ENCODE assay signal across 1 cellular context in the genomic region with DNA sequence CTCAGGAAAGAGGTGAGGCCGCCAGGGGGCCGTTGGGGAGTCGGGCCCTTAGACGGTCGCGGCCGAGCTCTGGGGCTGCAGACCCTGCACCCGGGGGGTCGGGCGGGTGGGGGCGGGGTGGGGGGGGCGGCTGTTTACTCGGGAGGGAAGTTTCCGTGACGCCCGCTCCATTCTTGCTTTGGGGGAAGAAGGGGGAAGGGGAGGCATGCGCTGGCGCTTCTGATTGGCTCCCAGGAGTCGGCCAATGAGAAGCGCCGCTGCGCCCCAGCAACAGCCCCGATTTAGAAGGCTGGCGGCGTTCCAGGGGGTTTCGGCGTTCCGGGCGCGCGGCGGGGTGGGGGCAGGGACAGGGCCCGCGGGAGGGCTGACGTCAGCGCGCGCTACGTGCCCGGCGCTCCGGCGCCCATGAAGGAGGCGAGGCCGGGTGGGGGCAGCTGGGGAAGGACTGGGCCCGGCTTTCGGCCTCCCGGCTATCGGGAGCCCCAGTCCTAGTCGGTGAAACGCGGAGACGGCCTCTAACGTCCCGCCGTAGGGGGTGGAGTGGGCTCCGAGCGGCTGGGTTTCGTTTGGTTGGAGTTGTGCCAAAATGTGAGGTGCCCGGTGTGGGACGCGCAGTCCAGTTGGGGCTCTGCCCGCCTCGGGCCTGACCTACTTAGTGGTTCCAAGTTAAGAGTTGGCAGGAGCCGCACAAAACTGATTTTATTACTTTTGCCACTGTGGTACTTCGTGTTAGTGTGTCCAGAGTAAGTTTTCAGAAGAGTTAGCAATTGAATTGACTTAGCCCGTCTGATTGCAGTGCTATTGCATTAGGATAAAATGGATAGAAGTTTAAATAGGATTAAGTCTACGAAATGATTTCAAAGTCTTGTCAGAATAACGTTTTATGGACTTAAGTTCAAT.
TF ChIP-seq lines count a peak whose summit lies in the region.

No MANE protein-coding gene starts in this region.

TF ChIP-seq in GM12878, 131 proteins besides CTCF, POLR2A, EP300 and RAD21 (continued from another document):
- peak; percentile 95 for TF ChIP-seq CHD2 (IDR thresholded peaks at IDR 0.05; ENCODE audit: borderline replicate concordance, low read depth, low read length)
- TF ChIP-seq FOXM1 (IDR thresholded peaks at IDR 0.05; ENCODE audit: low read depth, low read length): peak; percentile 77
- TF ChIP-seq SRF (IDR thresholded peaks at IDR 0.05; ENCODE audit: low read depth in 2 of 2, low read length in 2 of 2): 0 out of 4 replicates have a peak, but pooled peaks of 1 of the 2 experiments have one; percentile 4
- 0 out of 2 replicates have a peak, but pooled peaks have one; percentile 36 for TF ChIP-seq STAT3 (IDR thresholded peaks at IDR 0.05; ENCODE audit: low read depth, low read length)
- TF ChIP-seq JUNB (IDR thresholded peaks at IDR 0.05): no peak
- TF ChIP-seq YBX1 (IDR thresholded peaks at IDR 0.05): no peak
- no peak for TF ChIP-seq SKIL (IDR thresholded peaks at IDR 0.05; ENCODE audit: low read depth, poor library complexity, severe bottlenecking)
- peak; percentile 87 for TF ChIP-seq YY1 (IDR thresholded peaks at IDR 0.05; ENCODE audit: low read depth, low read length)
- TF ChIP-seq EGR1 (IDR thresholded peaks at IDR 0.05; ENCODE audit: borderline replicate concordance in 1 of 2, low read depth in 2 of 2, low read length in 2 of 2): peak; percentile 46 to 81; a peak in 2 of 3 replicates
- TF ChIP-seq MLLT1 (IDR thresholded peaks at IDR 0.05): peak; percentile 88
- TF ChIP-seq CHD4 (IDR thresholded peaks at IDR 0.05): no peak
- no peak for TF ChIP-seq CEBPB (IDR thresholded peaks at IDR 0.05; ENCODE audit: borderline replicate concordance in 1 of 2, low read depth in 2 of 2, low read length in 2 of 2)
- TF ChIP-seq MEF2B (IDR thresholded peaks at IDR 0.05; ENCODE audit: partially characterized antibody, poor library complexity, severe bottlenecking): peak; percentile 94
- peak; percentile 67 for TF ChIP-seq NKRF (conservative IDR thresholded peaks at IDR 0.05)
- peak; percentile 95 for TF ChIP-seq RFX5 (IDR thresholded peaks at IDR 0.05; ENCODE audit: low read depth, low read length)
- TF ChIP-seq ZNF217 (IDR thresholded peaks at IDR 0.05): no peak
- peak; percentile 98 for TF ChIP-seq WRNIP1 (IDR thresholded peaks at IDR 0.05; ENCODE audit: borderline replicate concordance, low read depth, low read length)
- peak; percentile 89 for TF ChIP-seq RELB (IDR thresholded peaks at IDR 0.05; ENCODE audit: low read depth)
- TF ChIP-seq POLR2AphosphoS5 (IDR thresholded peaks at IDR 0.05; ENCODE audit: low read length): peak; percentile 78
- TF ChIP-seq, protein P1, sequence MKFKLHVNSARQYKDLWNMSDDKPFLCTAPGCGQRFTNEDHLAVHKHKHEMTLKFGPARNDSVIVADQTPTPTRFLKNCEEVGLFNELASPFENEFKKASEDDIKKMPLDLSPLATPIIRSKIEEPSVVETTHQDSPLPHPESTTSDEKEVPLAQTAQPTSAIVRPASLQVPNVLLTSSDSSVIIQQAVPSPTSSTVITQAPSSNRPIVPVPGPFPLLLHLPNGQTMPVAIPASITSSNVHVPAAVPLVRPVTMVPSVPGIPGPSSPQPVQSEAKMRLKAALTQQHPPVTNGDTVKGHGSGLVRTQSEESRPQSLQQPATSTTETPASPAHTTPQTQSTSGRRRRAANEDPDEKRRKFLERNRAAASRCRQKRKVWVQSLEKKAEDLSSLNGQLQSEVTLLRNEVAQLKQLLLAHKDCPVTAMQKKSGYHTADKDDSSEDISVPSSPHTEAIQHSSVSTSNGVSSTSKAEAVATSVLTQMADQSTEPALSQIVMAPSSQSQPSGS (IDR thresholded peaks at IDR 0.05; ENCODE audit: low read length): peak; percentile 85
- peak; percentile 37; the same call in 1 of the 2 replicates for TF ChIP-seq PAX5 (IDR thresholded peaks at IDR 0.05; ENCODE audit: borderline replicate concordance, low read depth, low read length)
- TF ChIP-seq ZSCAN29 (IDR thresholded peaks at IDR 0.05): no peak
- TF ChIP-seq RAD51 (IDR thresholded peaks at IDR 0.05): no peak
- peak; percentile 40; the same call in 1 of the 2 replicates for TF ChIP-seq HCFC1 (IDR thresholded peaks at IDR 0.05; ENCODE audit: low read length)
- peak; percentile 22; the same call in 1 of the 2 replicates for TF ChIP-seq ZNF24 (IDR thresholded peaks at IDR 0.05)
- TF ChIP-seq FOS (IDR thresholded peaks at IDR 0.05; ENCODE audit: borderline replicate concordance, extremely low read depth, insufficient read length): peak; percentile 16
- TF ChIP-seq STAT1 (conservative IDR thresholded peaks at IDR 0.05): 0 out of 2 replicates have a peak, but pooled peaks have one; percentile 65
- peak; percentile 73; the same call in 1 of the 2 replicates for TF ChIP-seq RB1 (IDR thresholded peaks at IDR 0.05; ENCODE audit: borderline replicate concordance)
- peak; percentile 71 for TF ChIP-seq TCF3 (IDR thresholded peaks at IDR 0.05; ENCODE audit: borderline replicate concordance, insufficient read depth, low read depth, low read length)
- peak; percentile 83 for TF ChIP-seq KLF5 (IDR thresholded peaks at IDR 0.05; ENCODE audit: partially characterized antibody)
- TF ChIP-seq BACH1 (IDR thresholded peaks at IDR 0.05; ENCODE audit: borderline replicate concordance): peak; percentile 98
- peak; percentile 82; the same call in 1 of the 2 replicates for TF ChIP-seq SIN3A (IDR thresholded peaks at IDR 0.05; ENCODE audit: low read depth, low read length)
